1 cellular context compared by ENCODE assay signal in the genomic region with DNA sequence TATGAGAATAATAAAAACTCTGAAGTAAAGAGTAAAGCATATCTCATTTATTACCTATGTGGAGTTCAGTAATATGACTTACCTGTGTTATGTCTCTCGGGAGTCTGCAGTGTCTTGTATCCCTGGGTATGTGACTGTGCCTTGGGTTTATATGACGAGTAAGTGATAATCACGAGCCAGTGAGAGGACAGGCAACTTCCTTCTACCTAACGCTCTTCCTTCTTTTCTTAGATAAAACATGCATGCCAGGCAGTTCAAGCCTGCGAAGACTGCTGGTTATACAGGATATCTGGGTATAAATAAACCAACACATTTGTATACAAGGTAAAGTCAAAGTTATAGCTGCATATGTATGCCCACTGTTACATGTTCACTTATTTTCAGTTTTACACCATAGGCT.
TF ChIP-seq lines count a peak whose summit lies in the region.

TSS of gene HPGDS (minus strand) at position 124 of the 400 bp plus-strand sequence. CDS start 8,207 bp downstream, outside the sequence.

TF ChIP-seq in HepG2, 621 proteins besides CTCF, POLR2A, EP300 and RAD21:
- TF ChIP-seq RBM22 (optimal IDR thresholded peaks at IDR 0.05; ENCODE audit: low read length) (no peak), ZNF713 (CRISPR knock-in tag; IDR thresholded peaks at IDR 0.05) (no peak), NFATC3 (CRISPR knock-in tag; IDR thresholded peaks at IDR 0.05) (no peak), BCLAF1 (IDR thresholded peaks at IDR 0.05) (no peak), FOXA1 (IDR thresholded peaks at IDR 0.05) (no peak), FOXA1 (CRISPR knock-in tag; IDR thresholded peaks at IDR 0.05) (no peak), HNRNPLL (IDR thresholded peaks at IDR 0.05; ENCODE audit: low read depth, low read length, poor library complexity, severe bottlenecking) (no peak), ZSCAN31 (CRISPR knock-in tag; IDR thresholded peaks at IDR 0.05; ENCODE audit: low read depth) (no peak), ZNF263 (CRISPR knock-in tag; IDR thresholded peaks at IDR 0.05) (no peak), FOXK2 (IDR thresholded peaks at IDR 0.05) (no peak), ZBTB20 (CRISPR knock-in tag; IDR thresholded peaks at IDR 0.05; ENCODE audit: borderline replicate concordance, low read depth) (no peak), ZNF589 (CRISPR knock-in tag; conservative IDR thresholded peaks at IDR 0.05) (no peak), ZNF614 (CRISPR knock-in tag; IDR thresholded peaks at IDR 0.05; ENCODE audit: borderline replicate concordance) (no peak), PAX8 (CRISPR knock-in tag; IDR thresholded peaks at IDR 0.05; ENCODE audit: borderline replicate concordance) (no peak), JARID2 (CRISPR knock-in tag; IDR thresholded peaks at IDR 0.05; ENCODE audit: insufficient replicate concordance) (no peak), GTF2F1 (IDR thresholded peaks at IDR 0.05; ENCODE audit: low read length) (no peak), ZNF30 (CRISPR knock-in tag; IDR thresholded peaks at IDR 0.05) (no peak), ZNF550 (CRISPR knock-in tag; IDR thresholded peaks at IDR 0.05; ENCODE audit: borderline replicate concordance) (no peak)
- TF ChIP-seq, protein P1, sequence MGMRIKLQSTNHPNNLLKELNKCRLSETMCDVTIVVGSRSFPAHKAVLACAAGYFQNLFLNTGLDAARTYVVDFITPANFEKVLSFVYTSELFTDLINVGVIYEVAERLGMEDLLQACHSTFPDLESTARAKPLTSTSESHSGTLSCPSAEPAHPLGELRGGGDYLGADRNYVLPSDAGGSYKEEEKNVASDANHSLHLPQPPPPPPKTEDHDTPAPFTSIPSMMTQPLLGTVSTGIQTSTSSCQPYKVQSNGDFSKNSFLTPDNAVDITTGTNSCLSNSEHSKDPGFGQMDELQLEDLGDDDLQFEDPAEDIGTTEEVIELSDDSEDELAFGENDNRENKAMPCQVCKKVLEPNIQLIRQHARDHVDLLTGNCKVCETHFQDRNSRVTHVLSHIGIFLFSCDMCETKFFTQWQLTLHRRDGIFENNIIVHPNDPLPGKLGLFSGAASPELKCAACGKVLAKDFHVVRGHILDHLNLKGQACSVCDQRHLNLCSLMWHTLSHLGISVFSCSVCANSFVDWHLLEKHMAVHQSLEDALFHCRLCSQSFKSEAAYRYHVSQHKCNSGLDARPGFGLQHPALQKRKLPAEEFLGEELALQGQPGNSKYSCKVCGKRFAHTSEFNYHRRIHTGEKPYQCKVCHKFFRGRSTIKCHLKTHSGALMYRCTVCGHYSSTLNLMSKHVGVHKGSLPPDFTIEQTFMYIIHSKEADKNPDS (CRISPR knock-in tag; IDR thresholded peaks at IDR 0.05) = no peak
- TF ChIP-seq, protein P2, sequence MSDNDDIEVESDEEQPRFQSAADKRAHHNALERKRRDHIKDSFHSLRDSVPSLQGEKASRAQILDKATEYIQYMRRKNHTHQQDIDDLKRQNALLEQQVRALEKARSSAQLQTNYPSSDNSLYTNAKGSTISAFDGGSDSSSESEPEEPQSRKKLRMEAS (IDR thresholded peaks at IDR 0.05) = no peak
- TF ChIP-seq, protein P3, sequence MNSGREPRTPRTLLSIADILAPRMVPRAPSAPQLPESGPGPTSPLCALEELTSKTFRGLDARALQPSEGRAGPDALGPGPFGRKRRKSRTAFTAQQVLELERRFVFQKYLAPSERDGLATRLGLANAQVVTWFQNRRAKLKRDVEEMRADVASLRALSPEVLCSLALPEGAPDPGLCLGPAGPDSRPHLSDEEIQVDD (CRISPR knock-in tag; IDR thresholded peaks at IDR 0.05; ENCODE audit: borderline replicate concordance) = no peak
